Comparison of ENCODE assay signal across 1 cellular context in the genomic region with DNA sequence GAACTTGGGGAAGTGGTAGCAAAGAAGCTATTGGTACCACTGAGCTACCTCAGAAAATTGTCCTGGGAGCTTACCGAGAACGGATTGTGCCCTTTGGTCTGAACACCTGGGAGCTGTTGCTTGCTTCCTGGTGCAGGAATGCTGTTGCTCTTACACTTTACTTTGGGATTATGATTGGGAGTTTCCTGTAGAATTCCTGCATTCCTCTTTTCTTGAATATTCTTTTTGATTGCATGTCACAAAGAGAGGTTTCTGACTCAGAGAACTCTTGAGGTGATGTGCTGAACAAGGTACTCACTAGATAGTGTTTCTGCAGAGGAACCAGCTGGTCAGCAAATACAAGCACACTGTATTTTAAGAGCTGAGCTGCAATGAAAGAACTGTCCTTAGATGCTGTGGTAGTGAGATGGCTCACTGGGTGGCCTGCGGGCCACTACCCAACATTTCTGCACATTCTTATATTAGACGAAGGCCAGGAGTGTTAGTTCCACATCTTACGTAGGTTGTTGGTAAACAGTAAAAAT.
TF ChIP-seq lines count a peak whose summit lies in the region.

No MANE protein-coding gene starts in this region.

TF ChIP-seq in H1, 55 proteins besides CTCF, POLR2A, EP300 and RAD21:
- TF ChIP-seq ASH2L (IDR thresholded peaks at IDR 0.05; ENCODE audit: low read length) (no peak), RNF2 (IDR thresholded peaks at IDR 0.05; ENCODE audit: borderline replicate concordance, low read depth, low read length, missing control alignments, poor library complexity, severe bottlenecking) (no peak), ZNF274 (IDR thresholded peaks at IDR 0.05; ENCODE audit: borderline replicate concordance, extremely low read depth, low read length) (no peak), JUND (IDR thresholded peaks at IDR 0.05; ENCODE audit: low read length) (no peak), CHD2 (IDR thresholded peaks at IDR 0.05; ENCODE audit: low read length) (no peak), FOSL1 (IDR thresholded peaks at IDR 0.05; ENCODE audit: insufficient read depth, low read depth, low read length) (no peak), KDM4A (IDR thresholded peaks at IDR 0.05; ENCODE audit: low read depth, low read length, severe bottlenecking) (no peak), TEAD4 (IDR thresholded peaks at IDR 0.05; ENCODE audit: low read depth, low read length) (peak; percentile 10; the same call in 1 of the 2 replicates)
